9 cellular contexts compared by ENCODE assay signal in the genomic region with DNA sequence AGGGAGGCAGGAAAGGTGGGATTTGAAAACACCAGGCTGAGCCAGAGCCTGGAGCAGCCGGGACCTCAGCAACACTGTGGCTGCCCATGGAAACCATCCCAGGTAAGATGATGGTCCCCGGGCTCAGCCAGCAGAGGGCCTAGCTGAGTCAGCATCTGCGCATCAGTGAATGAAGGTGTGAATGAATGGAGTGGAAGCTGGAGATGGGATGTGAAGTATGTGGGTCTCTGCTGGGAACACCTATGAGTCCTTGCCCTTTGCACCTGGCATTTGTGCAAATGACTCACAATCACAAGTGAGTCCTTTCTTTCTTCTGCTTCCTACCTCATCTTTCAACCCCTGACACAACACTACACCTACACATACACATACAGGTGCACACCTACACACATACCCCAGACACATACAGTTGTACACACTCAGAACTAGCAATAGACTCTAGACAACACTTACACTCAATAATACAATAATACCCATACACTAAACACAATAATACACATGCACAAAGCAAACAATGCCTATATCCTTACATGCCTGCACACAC.
DNase-seq lines count a peak whose midpoint lies in the region; ATAC-seq, FAIRE-seq and TF ChIP-seq lines count a peak whose summit lies in the region.
"Had no signal": no experiment of that assay in that cellular context is flagged by ENCODE, and none has a peak within 500 bp of the region (broad histone marks: within the 10 kb centered on the region; RNA-seq: fewer than 3 reads in every experiment).

No MANE protein-coding gene starts in this region.

- BruUV-seq in HepG2 (replicated peaks; lab: Mats Ljungman, UMichigan), result no TSS peak

- H3K27ac Mint-ChIP-seq in CD14-positive monocyte, result peak overlapping the region in 2 of 7 donors; percentile 52 to 59
- no peak overlapping the region for H3K27ac Mint-ChIP-seq in T-helper 17 cell

- no peaks in the 10 kb centered on the region for H4K20me1 ChIP-seq in HepG2 (ENCODE audit: insufficient read depth, low read length)

- 10% methylated on average over 3 of the region's 3 CpGs for WGBS in HepG2 (ENCODE audit: low lambda C conversion rate)

- H3K9ac ChIP-seq in HepG2 (ENCODE audit: insufficient read depth, low read depth, low read length), result no peak overlapping the region

- in situ Hi-C loops in astrocyte of the spinal cord (cut with HindIII; ENCODE audit: low sequenced_read_pairs) (no loop called here), HepG2 (cut with HindIII; ENCODE audit: extremely low pct_ligation_motif_present, low pct_unique_long_range_greater_than_20kb) (no loop called here)

- no peak overlapping the region for H3K4me3 ChIP-seq in HFF-Myc (replicated peaks; ENCODE audit: low read depth, low read length)
- H3K4me3 ChIP-seq in astrocyte of the spinal cord (ENCODE audit: low read depth, low read length), result no peak overlapping the region
- H3K4me3 ChIP-seq in HepG2 (replicated peaks in 1 of 3; ENCODE audit: insufficient read depth in 1 of 3, low read depth in 2 of 3, low read length in 3 of 3), result no peak overlapping the region

- peaks cover 0 to 17% of the 10 kb centered on the region in 2 experiments; a peak in 2 of 5 replicates for H3K27me3 ChIP-seq in HepG2 (ENCODE audit: control insufficient read depth in 1 of 2, insufficient read depth in 2 of 2, low read length in 2 of 2)

- ATAC-seq in HepG2 (peak; percentile 84), HG03097 (IDR thresholded peaks at IDR 0.05; ENCODE audit: low FRiP score, unreplicated experiment) (no peak), T-helper 17 cell (no peak)

- FAIRE-seq in HepG2 (lab: Jason Lieb, UNC), result no peak
- FAIRE-seq: colon had no signal

- CTCF ChIA-PET in HepG2 (lab: Yijun Ruan, JAX; ENCODE audit: low intra/inter-chr PET ratio, low total read pairs), result no interaction called here

- peaks cover 58% of the 10 kb centered on the region for H3K4me1 Mint-ChIP-seq in CD14-positive monocyte
- peaks cover 19% of the 10 kb centered on the region for H3K4me1 Mint-ChIP-seq in T-helper 17 cell

- intact Hi-C loops in CD14-positive monocyte (cut with micrococcal nuclease) (loop anchor here in 1 of 2 donors (5.0 kb wide), 1 partner anchor 36 kb away; no protein-coding TSS in a partner anchor), HepG2 (cut with micrococcal nuclease; ENCODE audit: unreplicated experiment) (no loop called here)

- peaks cover 0 to 4% (median 1%) of the 10 kb centered on the region in 7 donors for H3K9me3 Mint-ChIP-seq in CD14-positive monocyte

- no peak for DNase-seq in CD14-positive monocyte (ENCODE audit: low spot score)
- no peak for DNase-seq in HFF-Myc (ENCODE audit: extremely low read depth, low read depth)
- no peak for DNase-seq in astrocyte of the spinal cord (ENCODE audit: low read depth, low spot score)
- peak; percentile 15 for DNase-seq in HepG2 (ENCODE audit: low spot score)
- no peak for DNase-seq in putamen (ENCODE audit: low spot score)
- no peak for DNase-seq in T-helper 17 cell
- DNase-seq in activated CD4-positive, alpha-beta T cell treated with anti-CD3 and anti-CD28 coated beads, Interleukin-2, amount 50 U/mL, for 1 hour, result no peak

- no peaks in the 10 kb centered on the region for H3K79me2 ChIP-seq in HepG2 (ENCODE audit: insufficient read depth, low read length)

- H3K27me3 Mint-ChIP-seq in CD14-positive monocyte (ENCODE audit: low read depth in 3 of 3) (peaks cover 2 to 10% (median 2%) of the 10 kb centered on the region in 3 donors), T-helper 17 cell (no peaks in the 10 kb centered on the region)

- H2AFZ ChIP-seq in HepG2 (ENCODE audit: low read length), result no peak overlapping the region

- no peak for TF ChIP-seq POLR2A in HepG2 (IDR thresholded peaks at IDR 0.05; ENCODE audit: insufficient read depth in 1 of 2, low read depth in 2 of 2, low read length in 2 of 2)

- POLR2A ChIA-PET in HepG2 (lab: Yijun Ruan, JAX), result no interaction called here

- H3K9me3 ChIP-seq in HepG2 (ENCODE audit: low read length) (no peaks in the 10 kb centered on the region), T-helper 17 cell (ENCODE audit: control insufficient read depth, low read length, poor library complexity, severe bottlenecking) (no peaks in the 10 kb centered on the region)

- peaks cover 3 to 6% of the 10 kb centered on the region in 2 donors for H3K36me3 Mint-ChIP-seq in CD14-positive monocyte
- no peaks in the 10 kb centered on the region for H3K36me3 Mint-ChIP-seq in T-helper 17 cell (ENCODE audit: low read depth)

- H3K36me3 ChIP-seq in HepG2 (replicated peaks in 1 of 2; ENCODE audit: control insufficient read depth in 1 of 2, insufficient read depth in 2 of 2, low read length in 2 of 2), result no peaks in the 10 kb centered on the region

- H3K4me2 ChIP-seq in HepG2 (ENCODE audit: low read depth, low read length), result no peak overlapping the region

- TF ChIP-seq EP300 in HepG2 (IDR thresholded peaks at IDR 0.05; ENCODE audit: low read depth in 2 of 2, low read length in 2 of 2), result no peak
- no peak for TF ChIP-seq EP300 in HepG2 (CRISPR knock-in tag; IDR thresholded peaks at IDR 0.05; ENCODE audit: borderline replicate concordance)

- no peaks in the 10 kb centered on the region for H3K4me1 ChIP-seq in HepG2 (ENCODE audit: insufficient read depth, low read length)

- H3K27ac ChIP-seq in HepG2 (ENCODE audit: extremely low read length, insufficient read depth, low read length), result no peak overlapping the region

- TF ChIP-seq CTCF in CD14-positive monocyte (IDR thresholded peaks at IDR 0.05), result peak; percentile 47
- peak; percentile 27 for TF ChIP-seq CTCF in HFF-Myc (IDR thresholded peaks at IDR 0.05; ENCODE audit: low read depth, low read length, missing control alignments)
- TF ChIP-seq CTCF in astrocyte of the spinal cord (IDR thresholded peaks at IDR 0.05; ENCODE audit: low read depth, low read length), result peak; percentile 46
- peak; percentile 58 for TF ChIP-seq CTCF in HepG2 (CRISPR knock-in tag; IDR thresholded peaks at IDR 0.05)

- TF ChIP-seq RAD21 in HepG2 (CRISPR knock-in tag; IDR thresholded peaks at IDR 0.05), result no peak

- no peak overlapping the region for H3K4me3 Mint-ChIP-seq in CD14-positive monocyte
- no peak overlapping the region for H3K4me3 Mint-ChIP-seq in T-helper 17 cell

TF ChIP-seq in HepG2, 621 proteins besides CTCF, POLR2A, EP300 and RAD21:
- no peak for TF ChIP-seq ZNF251 (CRISPR knock-in tag; IDR thresholded peaks at IDR 0.05)
- peak; percentile 84 for TF ChIP-seq MAFG (CRISPR knock-in tag; IDR thresholded peaks at IDR 0.05)
- TF ChIP-seq, protein P1, sequence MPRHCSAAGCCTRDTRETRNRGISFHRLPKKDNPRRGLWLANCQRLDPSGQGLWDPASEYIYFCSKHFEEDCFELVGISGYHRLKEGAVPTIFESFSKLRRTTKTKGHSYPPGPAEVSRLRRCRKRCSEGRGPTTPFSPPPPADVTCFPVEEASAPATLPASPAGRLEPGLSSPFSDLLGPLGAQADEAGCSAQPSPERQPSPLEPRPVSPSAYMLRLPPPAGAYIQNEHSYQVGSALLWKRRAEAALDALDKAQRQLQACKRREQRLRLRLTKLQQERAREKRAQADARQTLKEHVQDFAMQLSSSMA (CRISPR knock-in tag; IDR thresholded peaks at IDR 0.05), result no peak
- TF ChIP-seq MAFK (conservative IDR thresholded peaks at IDR 0.05 in 1 of 2, IDR thresholded peaks at IDR 0.05 in 1 of 2; ENCODE audit: low read length in 2 of 2), result peak; percentile 91 to 92
- TF ChIP-seq ZNF510 (CRISPR knock-in tag; IDR thresholded peaks at IDR 0.05; ENCODE audit: low read depth), result no peak
- no peak for TF ChIP-seq NCOR1 (IDR thresholded peaks at IDR 0.05; ENCODE audit: borderline replicate concordance, low read length)
- TF ChIP-seq MAFF (IDR thresholded peaks at IDR 0.05; ENCODE audit: low read depth, low read length), result peak; percentile 88
- 0 out of 2 replicates have a peak, but pooled peaks have one; percentile 7 for TF ChIP-seq STAG1 (CRISPR knock-in tag; IDR thresholded peaks at IDR 0.05)
- no peak for TF ChIP-seq ZFP62 (CRISPR knock-in tag; IDR thresholded peaks at IDR 0.05)
- TF ChIP-seq ZNF607 (CRISPR knock-in tag; IDR thresholded peaks at IDR 0.05; ENCODE audit: borderline replicate concordance), result no peak
- no peak for TF ChIP-seq TCF7 (IDR thresholded peaks at IDR 0.05; ENCODE audit: low read depth)
- TF ChIP-seq ZNF704 (CRISPR knock-in tag; IDR thresholded peaks at IDR 0.05; ENCODE audit: borderline replicate concordance), result no peak
- TF ChIP-seq ZBTB21 (CRISPR knock-in tag; IDR thresholded peaks at IDR 0.05), result no peak
- no peak for TF ChIP-seq ZNF709 (CRISPR knock-in tag; IDR thresholded peaks at IDR 0.05)
